ENCODE assay signal across 2 cellular contexts in genomic region chr11:19276859-19277808, GRCh38.
TF ChIP-seq lines count a peak whose summit lies in the region.

No MANE protein-coding gene starts in this region.

TF ChIP-seq in IMR-90, 13 proteins besides CTCF, POLR2A, EP300 and RAD21:
- TF ChIP-seq MAFK (IDR thresholded peaks at IDR 0.05; ENCODE audit: low read depth, low read length) (no peak), RCOR1 (IDR thresholded peaks at IDR 0.05; ENCODE audit: insufficient replicate concordance, low read length) (no peak), BHLHE40 (IDR thresholded peaks at IDR 0.05; ENCODE audit: low read depth, low read length) (no peak), NFE2L2 (IDR thresholded peaks at IDR 0.05; ENCODE audit: low read depth, low read length) (no peak), ELK1 (IDR thresholded peaks at IDR 0.05; ENCODE audit: borderline replicate concordance, low read depth, low read length) (no peak), MAZ (IDR thresholded peaks at IDR 0.05; ENCODE audit: borderline replicate concordance, low read depth, low read length) (no peak), RFX5 (IDR thresholded peaks at IDR 0.05; ENCODE audit: low read depth, low read length) (no peak), CHD1 (IDR thresholded peaks at IDR 0.05; ENCODE audit: low read depth, low read length) (no peak), USF2 (IDR thresholded peaks at IDR 0.05; ENCODE audit: low read depth, low read length) (no peak), FOS (IDR thresholded peaks at IDR 0.05; ENCODE audit: low read depth, low read length) (no peak), MXI1 (IDR thresholded peaks at IDR 0.05; ENCODE audit: borderline replicate concordance, low read depth, low read length) (no peak), SMC3 (IDR thresholded peaks at IDR 0.05; ENCODE audit: low read depth, low read length) (no peak), CEBPB (IDR thresholded peaks at IDR 0.05; ENCODE audit: low read depth, low read length) (no peak)

TF ChIP-seq in HepG2, 621 proteins besides CTCF, POLR2A, EP300 and RAD21:
- TF ChIP-seq FOSL2 (CRISPR knock-in tag; IDR thresholded peaks at IDR 0.05) (peak; percentile 68), ZFAT (CRISPR knock-in tag; conservative IDR thresholded peaks at IDR 0.05) (no peak), CEBPB (IDR thresholded peaks at IDR 0.05; ENCODE audit: borderline replicate concordance, low read depth, low read length) (peak; percentile 20; the same call in 1 of the 2 replicates), MYC (CRISPR knock-in tag; IDR thresholded peaks at IDR 0.05; ENCODE audit: borderline replicate concordance) (no peak)
